8 cellular contexts compared by ENCODE assay signal in genomic region chr17:36482611-36483504, GRCh38. TPM values are rescaled to one million over a fixed set of nuclear protein-coding genes. Genes with fewer than 3 reads are reported as not detected.
DNase-seq lines count a peak whose midpoint lies in the region; ATAC-seq and TF ChIP-seq lines count a peak whose summit lies in the region.

No MANE protein-coding gene starts in this region.

- H3K27me3 ChIP-seq in BE2C (peaks cover 17% of the 10 kb centered on the region), HAP-1 (ENCODE audit: low read depth) (peaks cover 11% of the 10 kb centered on the region), kidney epithelial cell (ENCODE audit: control insufficient read depth, insufficient read depth, low read length) (peaks cover 11% of the 10 kb centered on the region)

- DNase-seq in BE2C (peak; percentile 88), HAP-1 (ENCODE audit: low spot score in 2 of 2) (peak; percentile 70 to 87), NCI-H2196 treated with DMSO at 0.1 percent for 48 hours (lab: John Stamatoyannopoulos, UW; ENCODE audit: unreplicated experiment) (peak; percentile 19), cerebellum (ENCODE audit: low spot score) (peak; percentile 89), kidney epithelial cell (ENCODE audit: low read depth) (peak; percentile 18)
- peak; percentile 74 to 80 for DNase-seq in activated CD4-positive, alpha-beta T cell treated with anti-CD3 and anti-CD28 coated beads for 24 hours (ENCODE audit: low read depth in 2 of 2)
- DNase-seq in stimulated activated CD4-positive, alpha-beta T cell treated with anti-CD3 and anti-CD28 coated beads, Interleukin-12 subunit alpha, Interleukin-12 subunit beta, amount 100 ng/mL, for 24 hours (ENCODE audit: low read depth in 2 of 2): peak; percentile 63 to 78

- in situ Hi-C loops in HAP-1 (cut with MboI; ENCODE audit: low sequenced_read_pairs): loop anchor here (10.0 to 25.0 kb wide), 2 partner anchors 296 to 508 kb away; partner anchors contain the start of genes CCL3L1, CCL3L3 and TBC1D3B

- no peaks in the 10 kb centered on the region for H3K36me3 ChIP-seq in BE2C
- H3K36me3 ChIP-seq in HAP-1 (replicated peaks): no peaks in the 10 kb centered on the region
- no peaks in the 10 kb centered on the region for H3K36me3 ChIP-seq in kidney epithelial cell (ENCODE audit: control insufficient read depth, insufficient read depth, low read length)

- H3K9me3 ChIP-seq in BE2C: peaks cover 3% of the 10 kb centered on the region
- 0 out of 2 replicates have a peak, but pooled peaks cover under 1% of the 10 kb centered on the region for H3K9me3 ChIP-seq in HAP-1

- no peak for ATAC-seq in HG02884 (IDR thresholded peaks at IDR 0.05; ENCODE audit: unreplicated experiment)

- H3K4me3 ChIP-seq in BE2C (ENCODE audit: low read depth, low read length) (no peak overlapping the region), HAP-1 (no peak overlapping the region), kidney epithelial cell (ENCODE audit: low read depth, low read length) (no peak overlapping the region)

- TF ChIP-seq CTCF in BE2C (IDR thresholded peaks at IDR 0.05; ENCODE audit: low read depth, low read length): peak; percentile 75
- peak; percentile 66 for TF ChIP-seq CTCF in kidney epithelial cell (IDR thresholded peaks at IDR 0.05; ENCODE audit: insufficient read depth, low read length, poor library complexity, severe bottlenecking)

- H3K4me1 ChIP-seq in BE2C (no peaks in the 10 kb centered on the region), HAP-1 (peaks cover 6% of the 10 kb centered on the region)

RNA-seq across cellular contexts. Expression of gene ZNHIT3, which starts 3.6 kb away (rescaled TPM):
- 159 TPM for polyA plus RNA-seq in BE2C (2012; ENCODE audit: insufficient read depth, insufficient read length, low read depth)
- 33.4 TPM for total RNA-seq in cerebellum
- total RNA-seq in kidney epithelial cell: 32.9 and 36.7 TPM in 2 replicates

RNA-seq across cellular contexts. Expression of gene MYO19, which starts 51.8 kb away (rescaled TPM):
- 44.2 TPM for polyA plus RNA-seq in BE2C (2012; ENCODE audit: insufficient read depth, insufficient read length, low read depth)
- total RNA-seq in cerebellum (50.4 TPM), kidney epithelial cell (42.5 and 63.3 TPM in 2 replicates)

RNA-seq across cellular contexts. Expression of gene PIGW, which starts 51.9 kb away (rescaled TPM):
- 34.8 TPM for polyA plus RNA-seq in BE2C (2012; ENCODE audit: insufficient read depth, insufficient read length, low read depth)
- 5.6 TPM for total RNA-seq in cerebellum
- total RNA-seq in kidney epithelial cell: 9.0 and 12.6 TPM in 2 replicates

Comparison
In these comparisons a context has a peak if more than half of its experiments do, and no peak if none do; other contexts are left out.
1. DNase-seq: peak in every context shown above with its lines; median percentile 89 in cerebellum; 88 in BE2C; 78 in HAP-1; 77 in activated CD4-positive, alpha-beta T cell treated with anti-CD3 and anti-CD28 coated beads for 24 hours; 70 in stimulated activated CD4-positive, alpha-beta T cell treated with anti-CD3 and anti-CD28 coated beads, Interleukin-12 subunit alpha, Interleukin-12 subunit beta, amount 100 ng/mL, for 24 hours; 19 in NCI-H2196 treated with DMSO at 0.1 percent for 48 hours; 18 in kidney epithelial cell.